25 cellular contexts compared by ENCODE assay signal in the genomic region with DNA sequence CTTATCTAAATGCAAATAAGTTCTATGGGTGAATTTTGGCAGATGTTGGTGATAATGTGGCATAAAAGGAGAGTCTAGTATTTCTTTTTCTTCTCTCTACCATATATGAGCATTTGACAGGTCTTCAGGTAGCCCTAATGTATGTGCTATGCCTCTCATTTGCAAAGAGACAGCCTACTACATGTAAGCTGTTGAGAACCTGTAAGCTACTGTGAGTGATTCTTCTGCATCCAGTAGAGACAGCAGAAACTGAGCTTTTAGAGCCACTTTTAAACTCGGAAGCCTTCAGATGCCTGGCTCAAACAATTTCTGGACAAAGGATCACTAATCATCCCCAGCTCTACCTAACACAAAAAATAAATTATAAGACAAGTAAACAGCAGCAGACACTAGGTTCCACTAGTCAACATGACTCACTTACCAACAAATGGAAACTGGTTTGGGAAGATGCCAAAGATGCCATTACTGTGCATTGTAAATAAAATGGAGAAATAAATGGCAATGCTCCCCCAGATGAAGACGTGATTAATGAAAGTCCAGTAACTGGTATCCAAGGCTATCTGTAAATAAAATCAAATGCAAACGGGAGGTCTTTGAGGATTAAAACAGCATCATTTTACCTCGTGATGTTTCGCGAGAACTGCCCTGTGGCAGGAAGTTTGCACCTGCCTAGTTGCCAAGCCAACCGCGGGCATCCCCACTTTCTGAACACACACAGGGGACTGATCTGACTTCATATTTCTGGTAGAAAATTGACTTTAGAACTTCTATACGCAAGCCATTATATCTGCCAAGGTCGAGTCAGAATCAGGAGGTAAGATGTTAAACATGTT.
DNase-seq lines count a peak whose midpoint lies in the region.
"Had no signal": no experiment of that assay in that cellular context is flagged by ENCODE, and none has a peak within 500 bp of the region (broad histone marks: within the 10 kb centered on the region; RNA-seq: fewer than 3 reads in every experiment).

No MANE protein-coding gene starts in this region.

- H2AFZ ChIP-seq in trophoblast cell (ENCODE audit: insufficient read depth, low read length, poor library complexity): no peak overlapping the region
- H2AFZ ChIP-seq: GM23338 had no signal

- H4K8ac ChIP-seq in trophoblast cell (ENCODE audit: low read depth, low read length): no peak overlapping the region

- H3K9me3 ChIP-seq in trophoblast cell (ENCODE audit: insufficient read depth, low read depth, low read length): no peaks in the 10 kb centered on the region
- H3K9me3 ChIP-seq: BE2C, gastrocnemius medialis, transverse colon had no signal

- H3K18ac ChIP-seq in trophoblast cell (ENCODE audit: low read length): no peak overlapping the region

- H3K27ac ChIP-seq in trophoblast cell (ENCODE audit: low read depth, low read length): no peak overlapping the region
- H3K27ac ChIP-seq: 22Rv1, gastrocnemius medialis, transverse colon had no signal

- no peak overlapping the region for H2AK5ac ChIP-seq in trophoblast cell (ENCODE audit: low read length)

- no peak overlapping the region for H3K23ac ChIP-seq in trophoblast cell (ENCODE audit: low read length)

- no peak overlapping the region for H2BK5ac ChIP-seq in trophoblast cell (ENCODE audit: low read depth, low read length, poor library complexity)

- no peaks in the 10 kb centered on the region for H3K79me1 ChIP-seq in trophoblast cell (ENCODE audit: low read length)

- no CpG with 5 or more reads among the region's 10 CpGs for WGBS in trophoblast cell (ENCODE audit: extremely low coverage, insufficient coverage, insufficient read length)

- no peak overlapping the region for H2BK12ac ChIP-seq in trophoblast cell (ENCODE audit: low read length)

- H3K27me3 ChIP-seq in trophoblast cell (ENCODE audit: insufficient read depth, low read length): no peaks in the 10 kb centered on the region
- H3K27me3 ChIP-seq: BE2C, gastrocnemius medialis, transverse colon had no signal

- H2BK120ac ChIP-seq in trophoblast cell (ENCODE audit: insufficient read depth, low read length, poor library complexity): no peak overlapping the region

- H3K36me3 ChIP-seq in trophoblast cell (ENCODE audit: control insufficient read depth in 1 of 2, insufficient read depth in 2 of 2, low read length in 2 of 2): no peaks in the 10 kb centered on the region
- H3K36me3 ChIP-seq: BE2C, gastrocnemius medialis, transverse colon had no signal

- H3K4ac ChIP-seq in trophoblast cell (ENCODE audit: low read depth, low read length): no peak overlapping the region

- no peaks in the 10 kb centered on the region for H3K79me2 ChIP-seq in trophoblast cell (ENCODE audit: control insufficient read depth, insufficient read depth, low read length, poor library complexity)

- no peak overlapping the region for H3K9ac ChIP-seq in trophoblast cell (ENCODE audit: low read length)

- no peaks in the 10 kb centered on the region for H3K4me1 ChIP-seq in trophoblast cell (ENCODE audit: control insufficient read depth in 1 of 2, insufficient read depth in 2 of 2, low read length in 2 of 2)
- H3K4me1 ChIP-seq: BE2C, gastrocnemius medialis, transverse colon had no signal

- no peak overlapping the region for H4K12ac ChIP-seq in trophoblast cell (ENCODE audit: low read depth, low read length)

- no peak overlapping the region for H4K91ac ChIP-seq in trophoblast cell (ENCODE audit: low read depth, low read length)

- no peak overlapping the region for H3K4me3 ChIP-seq in trophoblast cell (ENCODE audit: low read depth, low read length)
- H3K4me3 ChIP-seq: gastrocnemius medialis, GM12878, GM23338, transverse colon had no signal

- H3K4me2 ChIP-seq in trophoblast cell (ENCODE audit: low read length): no peak overlapping the region
- H3K4me2 ChIP-seq: GM23338 had no signal

- peak; percentile 3 for DNase-seq in DMS153 (lab: John Stamatoyannopoulos, UW)
- no peak for DNase-seq in DMS153 treated with DMSO at 0.1 percent for 48 hours (lab: John Stamatoyannopoulos, UW; ENCODE audit: unreplicated experiment)
- DNase-seq in HT1080 (ENCODE audit: low read depth): peak; percentile 40
- DNase-seq in T1000 (lab: John Stamatoyannopoulos, UW): peak; percentile 41
- peak; percentile 18 to 81 for DNase-seq in trophoblast cell
- DNase-seq in dedifferentiated amniotic fluid mesenchymal stem cell (ENCODE audit: extremely low spot score): no peak
- no peak for DNase-seq in HuH-7 (ENCODE audit: low spot score)
- DNase-seq in hepatic stellate cell (ENCODE audit: low spot score): no peak
- DNase-seq: activated CD8-positive, alpha-beta T cell treated with anti-CD3 and anti-CD28 coated beads, Interleukin-2, amount 10 ng/mL, durations not matched to agents 7 days and 5 days; activated naive CD4-positive, alpha-beta T cell; activated T-cell treated with anti-CD3 and anti-CD28 coated beads, Interleukin-2, amount 50 U/mL, for 1 hour; amniotic stem cell; BE2C; gastrocnemius medialis; kidney; MM.1S; NCI-H2227 treated with DMSO at 0.1 percent for 48 hours; nucleus accumbens; RPMI8226; stimulated activated CD4-positive, alpha-beta T cell treated with anti-CD3 and anti-CD28 coated beads, Interleukin-4, amount 100 ng/mL, for 1 hour; T-helper 9 cell; transverse colon had no signal

- no peak overlapping the region for H3K14ac ChIP-seq in trophoblast cell (ENCODE audit: low read length)

Comparison
In these comparisons a context has a peak if more than half of its experiments do, and no peak if none do; other contexts are left out.
1. DNase-seq: peak in DMS153 (single experiment), HT1080 (single experiment), T1000 (single experiment) and trophoblast cell (2 of 2); none in DMS153 treated with DMSO at 0.1 percent for 48 hours (single experiment), dedifferentiated amniotic fluid mesenchymal stem cell (single experiment), HuH-7 (single experiment) and hepatic stellate cell (single experiment).